ENCODE assay signal across 27 cellular contexts in genomic region chr20:7124120-7124519, GRCh38.
"Had no signal": no experiment of that assay in that cellular context is flagged by ENCODE, and none has a peak within 500 bp of the region (broad histone marks: within the 10 kb centered on the region; RNA-seq: fewer than 3 reads in every experiment).

No MANE protein-coding gene starts in this region.

- H2AFZ ChIP-seq: hepatocyte had no signal

- H3K4me1 ChIP-seq: lower lobe of right lung, pancreas, prostate gland, right lobe of liver, suprapubic skin, tibial artery, upper lobe of right lung, uterus had no signal

- H3K4me3 Mint-ChIP-seq: naive thymus-derived CD8-positive, alpha-beta T cell; nephron; neural crest cell; stimulated activated memory B cell treated with anti-CD40 and anti-IgM and Interleukin-4, amounts not matched to agents 10 μg/mL and 1 μg/mL and 100 μg/mL, for 72 hours; stimulated activated naive CD8-positive, alpha-beta T cell treated with anti-CD3 and anti-CD28 coated beads, Interleukin-15, Interleukin-2, amounts not matched to agents 100 ng/mL and 50 ng/mL, for 24 hours had no signal

- ATAC-seq: lower lobe of right lung; naive thymus-derived CD8-positive, alpha-beta T cell; pancreas; right lobe of liver; stimulated activated memory B cell treated with anti-CD40 and anti-IgM and Interleukin-4, amounts not matched to agents 10 μg/mL and 1 μg/mL and 100 μg/mL, for 72 hours; upper lobe of right lung had no signal

- H3K27me3 Mint-ChIP-seq: naive thymus-derived CD8-positive, alpha-beta T cell; stimulated activated memory B cell treated with anti-CD40 and anti-IgM and Interleukin-4, amounts not matched to agents 10 μg/mL and 1 μg/mL and 100 μg/mL, for 72 hours; stimulated activated naive CD8-positive, alpha-beta T cell treated with anti-CD3 and anti-CD28 coated beads, Interleukin-15, Interleukin-2, amounts not matched to agents 100 ng/mL and 50 ng/mL, for 24 hours had no signal

- H3K4me2 ChIP-seq: hepatocyte, smooth muscle cell had no signal

- H3K27ac Mint-ChIP-seq: naive thymus-derived CD8-positive, alpha-beta T cell; nephron; stimulated activated memory B cell treated with anti-CD40 and anti-IgM and Interleukin-4, amounts not matched to agents 10 μg/mL and 1 μg/mL and 100 μg/mL, for 72 hours; stimulated activated naive CD8-positive, alpha-beta T cell treated with anti-CD3 and anti-CD28 coated beads, Interleukin-15, Interleukin-2, amounts not matched to agents 100 ng/mL and 50 ng/mL, for 24 hours had no signal

- H3K9me3 ChIP-seq: lower lobe of right lung, pancreas, prostate gland, right lobe of liver, suprapubic skin, thoracic aorta, tibial artery, upper lobe of right lung, uterus had no signal

- H3K4me1 Mint-ChIP-seq: naive thymus-derived CD8-positive, alpha-beta T cell; nephron; neural crest cell; stimulated activated memory B cell treated with anti-CD40 and anti-IgM and Interleukin-4, amounts not matched to agents 10 μg/mL and 1 μg/mL and 100 μg/mL, for 72 hours had no signal

- H3K79me2 ChIP-seq: hepatocyte had no signal

- H3K36me3 ChIP-seq: lower lobe of right lung, pancreas, prostate gland, right lobe of liver, suprapubic skin, thoracic aorta, tibial artery, upper lobe of right lung, uterus had no signal

- H3K9me3 Mint-ChIP-seq: nephron, neural crest cell had no signal

- H3K27ac ChIP-seq: hepatocyte, lower lobe of right lung, pancreas, prostate gland, right lobe of liver, suprapubic skin, thoracic aorta, tibial artery, upper lobe of right lung, uterus had no signal

- DNase-seq: islet precursor cell; lower lobe of right lung; mammary epithelial cell; mesenchymal stem cell; naive thymus-derived CD8-positive, alpha-beta T cell; nucleus accumbens; pancreas; posterior cingulate gyrus; retina; right lobe of liver; stimulated activated CD4-positive, alpha-beta T cell treated with anti-CD3 and anti-CD28 coated beads, Interleukin-1b, Interleukin-23, amount 100 ng/mL, for 48 hours; stimulated activated CD4-positive, alpha-beta T cell treated with anti-CD3 and anti-CD28 coated beads, Interleukin-2, amount 100 ng/mL, for 48 hours; stimulated activated CD4-positive, alpha-beta T cell treated with anti-CD3 and anti-CD28 coated beads, Interleukin-4, amount 100 ng/mL, for 4 hours; stimulated activated CD8-positive, alpha-beta memory T cell treated with anti-CD3 and anti-CD28 coated beads, Interleukin-4, amount 100 ng/mL, for 48 hours; tibial artery; trophoblast cell; upper lobe of right lung; uterus had no signal

- H3K36me3 Mint-ChIP-seq: naive thymus-derived CD8-positive, alpha-beta T cell; stimulated activated memory B cell treated with anti-CD40 and anti-IgM and Interleukin-4, amounts not matched to agents 10 μg/mL and 1 μg/mL and 100 μg/mL, for 72 hours had no signal

- H3K27me3 ChIP-seq: hepatocyte, pancreas, right lobe of liver, suprapubic skin, tibial artery, upper lobe of right lung, uterus had no signal

- H3K4me3 ChIP-seq: hepatocyte, lower lobe of right lung, pancreas, prostate gland, right lobe of liver, smooth muscle cell, suprapubic skin, thoracic aorta, tibial artery, upper lobe of right lung, uterus had no signal
